In genomic region chr2:6940820-6941219, GRCh38 we compare ENCODE assay signal across 1 cellular context.
TF ChIP-seq lines count a peak whose summit lies in the region.

No MANE protein-coding gene starts in this region.

TF ChIP-seq in WTC11, 78 proteins besides CTCF, POLR2A, EP300 and RAD21:
- TF ChIP-seq TEAD1 (CRISPR knock-in tag; IDR thresholded peaks at IDR 0.05) (peak; percentile 45; the same call in 1 of the 2 replicates), ZNF423 (CRISPR knock-in tag; IDR thresholded peaks at IDR 0.05) (peak; percentile 98), AR (CRISPR knock-in tag; IDR thresholded peaks at IDR 0.05) (no peak)
